ENCODE assay signal across 30 cellular contexts in the genomic region with DNA sequence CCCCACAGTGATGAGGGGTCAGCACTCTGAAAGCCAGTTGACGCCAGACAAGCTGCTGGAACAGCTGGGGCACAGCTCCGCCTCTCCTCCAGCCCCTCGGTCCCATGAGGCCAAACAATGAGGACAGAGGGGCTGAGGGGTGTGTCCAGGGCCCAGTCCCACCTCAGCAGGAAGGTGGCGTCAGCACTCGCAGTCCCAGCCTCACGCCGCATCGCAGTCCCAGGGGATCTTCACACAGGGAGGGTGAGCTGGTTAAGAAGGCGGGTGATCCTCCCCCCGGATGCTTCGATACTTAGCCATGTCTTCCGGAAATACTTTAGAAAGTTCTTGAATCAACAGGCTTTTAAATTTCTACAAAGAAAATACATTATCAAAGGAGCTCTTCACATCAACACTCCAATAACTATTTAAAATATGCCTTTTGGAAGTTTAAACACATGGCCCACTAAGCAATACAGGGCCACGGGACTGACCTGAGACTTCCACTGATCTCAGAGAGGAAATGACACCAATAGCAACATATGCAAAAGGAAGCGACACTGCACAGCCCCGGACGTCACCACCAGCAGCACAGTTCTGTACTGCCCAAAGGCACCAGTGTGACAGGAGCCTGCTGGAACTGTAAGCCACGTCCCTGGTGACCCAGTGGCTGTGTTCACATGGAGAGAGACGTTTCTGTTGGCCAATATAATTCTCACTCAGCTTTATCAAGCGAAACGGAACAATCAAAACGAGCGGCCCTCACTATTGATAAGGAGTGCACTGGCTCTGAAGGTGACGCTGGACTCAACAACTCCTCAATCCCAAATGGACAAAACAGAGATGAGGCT. TPM values are rescaled to one million over a fixed set of nuclear protein-coding genes. Genes with fewer than 3 reads are reported as not detected.
DNase-seq lines count a peak whose midpoint lies in the region; ATAC-seq and TF ChIP-seq lines count a peak whose summit lies in the region.
"Had no signal": no experiment of that assay in that cellular context is flagged by ENCODE, and none has a peak within 500 bp of the region (broad histone marks: within the 10 kb centered on the region; RNA-seq: fewer than 3 reads in every experiment).

No MANE protein-coding gene starts in this region.

- no peaks in the 10 kb centered on the region for H3K27me3 Mint-ChIP-seq in activated naive CD4-positive, alpha-beta T cell treated with anti-CD3 and anti-CD28 coated beads, Interleukin-2, amount 50 U/mL, for 24 hours
- no peaks in the 10 kb centered on the region for H3K27me3 Mint-ChIP-seq in T-helper 17 cell
- H3K27me3 Mint-ChIP-seq in osteocyte (ENCODE audit: unreplicated experiment) = no peaks in the 10 kb centered on the region
- no peaks in the 10 kb centered on the region for H3K27me3 Mint-ChIP-seq in activated CD4-positive, alpha-beta T cell treated with anti-CD3 and anti-CD28 coated beads, Interleukin-2, amount 10 ng/mL, durations not matched to agents 24 days and 14 days
- H3K27me3 Mint-ChIP-seq: naive thymus-derived CD4-positive, alpha-beta T cell; stimulated activated naive CD8-positive, alpha-beta T cell treated with anti-CD3 and anti-CD28 coated beads, Interleukin-15, Interleukin-2, amounts not matched to agents 100 ng/mL and 50 ng/mL, for 24 hours had no signal

- H3K27me3 ChIP-seq in gastroesophageal sphincter = no peaks in the 10 kb centered on the region
- H3K27me3 ChIP-seq: BLaER1, tibial artery had no signal

- H3K27ac ChIP-seq in gastroesophageal sphincter = no peak overlapping the region
- H3K27ac ChIP-seq: BLaER1, HL-60, tibial artery had no signal

- H3K9me3 ChIP-seq in T-helper 17 cell (ENCODE audit: control insufficient read depth, low read length, poor library complexity, severe bottlenecking) (no peaks in the 10 kb centered on the region), gastroesophageal sphincter (no peaks in the 10 kb centered on the region)
- H3K9me3 ChIP-seq: BLaER1, Caco-2, SK-N-SH, tibial artery had no signal

- no peak overlapping the region for H3K4me3 Mint-ChIP-seq in activated naive CD4-positive, alpha-beta T cell treated with anti-CD3 and anti-CD28 coated beads, Interleukin-2, amount 50 U/mL, for 24 hours
- H3K4me3 Mint-ChIP-seq in T-helper 17 cell (no peak overlapping the region), osteocyte (ENCODE audit: unreplicated experiment) (no peak overlapping the region)
- H3K4me3 Mint-ChIP-seq in activated CD4-positive, alpha-beta T cell treated with anti-CD3 and anti-CD28 coated beads, Interleukin-2, amount 10 ng/mL, durations not matched to agents 24 days and 14 days = no peak overlapping the region
- H3K4me3 Mint-ChIP-seq: mesothelial cell of epicardium; naive thymus-derived CD4-positive, alpha-beta T cell; stimulated activated naive CD8-positive, alpha-beta T cell treated with anti-CD3 and anti-CD28 coated beads, Interleukin-15, Interleukin-2, amounts not matched to agents 100 ng/mL and 50 ng/mL, for 24 hours had no signal

- TF ChIP-seq CTCF in gastroesophageal sphincter (IDR thresholded peaks at IDR 0.05) = no peak
- no peak for TF ChIP-seq CTCF in osteocyte (IDR thresholded peaks at IDR 0.05)

- peaks cover 0 to 95% of the 10 kb centered on the region in 2 donors for H3K36me3 ChIP-seq in gastroesophageal sphincter

- TF ChIP-seq EP300 in gastroesophageal sphincter (IDR thresholded peaks at IDR 0.05) = no peak

- H3K27ac Mint-ChIP-seq in activated naive CD4-positive, alpha-beta T cell treated with anti-CD3 and anti-CD28 coated beads, Interleukin-2, amount 50 U/mL, for 24 hours = peak overlapping the region; percentile 59
- peak overlapping the region; percentile 89 for H3K27ac Mint-ChIP-seq in T-helper 17 cell
- no peak overlapping the region for H3K27ac Mint-ChIP-seq in osteocyte (ENCODE audit: unreplicated experiment)
- H3K27ac Mint-ChIP-seq in activated CD4-positive, alpha-beta T cell treated with anti-CD3 and anti-CD28 coated beads, Interleukin-2, amount 10 ng/mL, durations not matched to agents 24 days and 14 days = no peak overlapping the region
- H3K27ac Mint-ChIP-seq: mesothelial cell of epicardium had no signal

- no peaks in the 10 kb centered on the region for H3K9me3 Mint-ChIP-seq in activated naive CD4-positive, alpha-beta T cell treated with anti-CD3 and anti-CD28 coated beads, Interleukin-2, amount 50 U/mL, for 24 hours
- H3K9me3 Mint-ChIP-seq in osteocyte (ENCODE audit: unreplicated experiment) = no peaks in the 10 kb centered on the region
- no peaks in the 10 kb centered on the region for H3K9me3 Mint-ChIP-seq in activated CD4-positive, alpha-beta T cell treated with anti-CD3 and anti-CD28 coated beads, Interleukin-2, amount 10 ng/mL, durations not matched to agents 24 days and 14 days
- H3K9me3 Mint-ChIP-seq: mesothelial cell of epicardium; stimulated activated naive CD8-positive, alpha-beta T cell treated with anti-CD3 and anti-CD28 coated beads, Interleukin-15, Interleukin-2, amounts not matched to agents 100 ng/mL and 50 ng/mL, for 24 hours had no signal

- intact Hi-C loops in activated CD4-positive, alpha-beta T cell treated with anti-CD3 and anti-CD28 coated beads, Interleukin-2, amount 10 ng/mL, durations not matched to agents 24 days and 14 days (cut with micrococcal nuclease) = loop anchor here (10.0 kb wide), 1 partner anchor 1502 kb away; no protein-coding TSS in a partner anchor

- no peak for DNase-seq in activated naive CD4-positive, alpha-beta T cell treated with anti-CD3 and anti-CD28 coated beads, Interleukin-2, amount 50 U/mL, for 16 hours
- no peak for DNase-seq in T-helper 17 cell
- peak; percentile 78 for DNase-seq in osteocyte (ENCODE audit: extremely low spot score, unreplicated experiment)
- no peak for DNase-seq in HCEC 1CT
- no peak for DNase-seq in activated CD4-positive, alpha-beta T cell treated with anti-CD3 and anti-CD28 coated beads for 1 hour
- DNase-seq in activated CD4-positive, alpha-beta T cell treated with anti-CD3 and anti-CD28 coated beads, Interleukin-2, amount 10 ng/mL, durations not matched to agents 24 days and 14 days = no peak
- DNase-seq: activated CD4-positive, alpha-beta T cell treated with anti-CD3 and anti-CD28 coated beads for 48 hours; activated gamma-delta T cell treated with Interleukin-2 at 50 U/mL for 16 hours; anterior cingulate cortex; Caco-2; cortex of kidney; DMS79; H7; NCI-H1048; NCI-H1694 treated with DMSO at 0.1 percent for 48 hours; NCI-H2171; NCI-H524; retina; RPMI8226; SK-N-SH; stimulated activated CD4-positive, alpha-beta T cell treated with anti-CD3 and anti-CD28 coated beads, Interleukin-4, amount 100 ng/mL, for 24 hours; T-helper 2 cell had no signal

- no peak for ATAC-seq in T-helper 17 cell
- peak; percentile 32 for ATAC-seq in gastroesophageal sphincter
- ATAC-seq: naive thymus-derived CD4-positive, alpha-beta T cell had no signal

- peaks cover 18% of the 10 kb centered on the region for H3K36me3 Mint-ChIP-seq in activated naive CD4-positive, alpha-beta T cell treated with anti-CD3 and anti-CD28 coated beads, Interleukin-2, amount 50 U/mL, for 24 hours
- H3K36me3 Mint-ChIP-seq in T-helper 17 cell (ENCODE audit: low read depth) (peaks cover 18% of the 10 kb centered on the region), osteocyte (ENCODE audit: unreplicated experiment) (peaks cover 68% of the 10 kb centered on the region)
- peaks cover 69% of the 10 kb centered on the region for H3K36me3 Mint-ChIP-seq in activated CD4-positive, alpha-beta T cell treated with anti-CD3 and anti-CD28 coated beads, Interleukin-2, amount 10 ng/mL, durations not matched to agents 24 days and 14 days (ENCODE audit: low read depth)

- H3K4me1 Mint-ChIP-seq in activated naive CD4-positive, alpha-beta T cell treated with anti-CD3 and anti-CD28 coated beads, Interleukin-2, amount 50 U/mL, for 24 hours = peaks cover 50% of the 10 kb centered on the region
- H3K4me1 Mint-ChIP-seq in T-helper 17 cell = peaks cover 26% of the 10 kb centered on the region
- peaks cover 9% of the 10 kb centered on the region for H3K4me1 Mint-ChIP-seq in osteocyte (ENCODE audit: unreplicated experiment)
- peaks cover 34% of the 10 kb centered on the region for H3K4me1 Mint-ChIP-seq in activated CD4-positive, alpha-beta T cell treated with anti-CD3 and anti-CD28 coated beads, Interleukin-2, amount 10 ng/mL, durations not matched to agents 24 days and 14 days

- H3K4me1 ChIP-seq in gastroesophageal sphincter = peaks cover 0 to 22% (median 5%) of the 10 kb centered on the region in 3 donors
- H3K4me1 ChIP-seq: Caco-2 had no signal

- no peak for TF ChIP-seq POLR2A in gastroesophageal sphincter (IDR thresholded peaks at IDR 0.05)

- 81 to 92% methylated on average over 7 to 15 of the region's 23 CpGs for WGBS in gastroesophageal sphincter (ENCODE audit: low coverage in 1 of 2), 2 donors

- no peak overlapping the region for H3K4me3 ChIP-seq in gastroesophageal sphincter
- H3K4me3 ChIP-seq: BLaER1, tibial artery had no signal

RNA-seq across cellular contexts. Expression of a gene that starts 5.9 kb away (rescaled TPM):
- total RNA-seq in T-helper 17 cell (10 to 100 TPM; 70.5 to 78.7 TPM), gastroesophageal sphincter (10 to 100 TPM; 27.2 to 39.7 (median 34.0) TPM), osteocyte (28.2 and 31.0 TPM in 2 replicates)
- 58.0 and 63.8 TPM in 2 replicates for total RNA-seq in activated CD4-positive, alpha-beta T cell treated with anti-CD3 and anti-CD28 coated beads, Interleukin-2, amount 10 ng/mL, durations not matched to agents 24 days and 14 days

Comparison
In these comparisons a context has a peak if more than half of its experiments do, and no peak if none do; other contexts are left out.
1. H3K27ac Mint-ChIP-seq: peak in activated naive CD4-positive, alpha-beta T cell treated with anti-CD3 and anti-CD28 coated beads, Interleukin-2, amount 50 U/mL, for 24 hours (single experiment) and T-helper 17 cell (single experiment); none in osteocyte (single experiment) and activated CD4-positive, alpha-beta T cell treated with anti-CD3 and anti-CD28 coated beads, Interleukin-2, amount 10 ng/mL, durations not matched to agents 24 days and 14 days (single experiment).